1 cellular context compared by ENCODE assay signal in genomic region chr1:1216770-1217620, GRCh38.
TF ChIP-seq lines count a peak whose summit lies in the region.

No MANE protein-coding gene starts in this region.

TF ChIP-seq in HCT116, 20 proteins besides CTCF, POLR2A, EP300 and RAD21 (continued from another document):
- TF ChIP-seq ZBTB33 (IDR thresholded peaks at IDR 0.05; ENCODE audit: extremely low read depth, insufficient replicate concordance, low read length) (no peak), REST (IDR thresholded peaks at IDR 0.05; ENCODE audit: low read depth) (no peak), EGR1 (IDR thresholded peaks at IDR 0.05; ENCODE audit: low read depth) (no peak), ZNF274 (IDR thresholded peaks at IDR 0.05; ENCODE audit: low read depth, low read length) (no peak), CEBPB (IDR thresholded peaks at IDR 0.05; ENCODE audit: low read depth) (no peak), CBX3 (IDR thresholded peaks at IDR 0.05; ENCODE audit: low read depth) (no peak), POLR2AphosphoS5 (IDR thresholded peaks at IDR 0.05; ENCODE audit: low read depth, low read length) (no peak), SP1 (IDR thresholded peaks at IDR 0.05; ENCODE audit: low read depth) (no peak), EZH2phosphoT487 (IDR thresholded peaks at IDR 0.05; ENCODE audit: borderline replicate concordance) (no peak), ELF1 (IDR thresholded peaks at IDR 0.05; ENCODE audit: borderline replicate concordance, low read depth) (no peak), MAX (IDR thresholded peaks at IDR 0.05) (no peak), EZH2 (IDR thresholded peaks at IDR 0.05) (no peak), SIN3A (IDR thresholded peaks at IDR 0.05; ENCODE audit: low read depth) (no peak), YY1 (IDR thresholded peaks at IDR 0.05; ENCODE audit: extremely low read depth, insufficient replicate concordance, low read depth, low read length) (no peak), JUND (IDR thresholded peaks at IDR 0.05) (no peak), TCF7L2 (IDR thresholded peaks at IDR 0.05; ENCODE audit: borderline replicate concordance, extremely low read depth, insufficient read depth, insufficient read length) (no peak), ATF3 (IDR thresholded peaks at IDR 0.05) (no peak), ZFX (IDR thresholded peaks at IDR 0.05) (no peak), FOSL1 (IDR thresholded peaks at IDR 0.05; ENCODE audit: low read depth) (no peak)
TF ChIP-seq in HCT116: peak in this region for 0.
